Comparison of ENCODE assay signal across 15 cellular contexts in the genomic region with DNA sequence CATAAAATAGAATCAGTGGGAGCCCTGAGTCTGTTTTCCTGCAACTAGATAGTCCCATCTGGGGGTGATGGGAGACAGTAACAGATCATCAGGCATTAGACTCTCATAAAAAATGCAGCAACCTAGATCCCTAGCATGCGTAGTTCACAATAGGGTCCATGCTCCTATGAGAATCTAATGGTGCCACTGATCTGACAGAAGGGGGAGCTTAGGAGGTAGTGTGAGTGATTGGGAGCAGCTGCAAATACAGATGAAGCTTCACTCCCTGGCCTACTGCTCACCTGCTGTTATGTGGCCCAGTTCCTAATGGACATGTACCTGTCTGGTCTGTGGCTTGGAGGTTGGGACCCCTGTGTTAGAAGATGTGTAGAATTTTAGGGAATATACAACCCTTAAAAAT.
A peak's percentile ranks its signal among the peaks of the same experiment; 100 is the strongest.
DNase-seq lines count a peak whose midpoint lies in the region; ATAC-seq and TF ChIP-seq lines count a peak whose summit lies in the region.
"Had no signal": no experiment of that assay in that cellular context is flagged by ENCODE, and none has a peak within 500 bp of the region (broad histone marks: within the 10 kb centered on the region; RNA-seq: fewer than 3 reads in every experiment).

No MANE protein-coding gene starts in this region.

- no peak overlapping the region for H4K5ac ChIP-seq in mesendoderm (ENCODE audit: low read length)

- H2BK15ac ChIP-seq in mesendoderm (replicated peaks; ENCODE audit: low read depth): no peak overlapping the region

- H3K27ac Mint-ChIP-seq in endothelial cell (ENCODE audit: unreplicated experiment): no peak overlapping the region
- H3K27ac Mint-ChIP-seq in activated naive CD4-positive, alpha-beta T cell treated with anti-CD3 and anti-CD28 coated beads, Interleukin-2, amount 50 U/mL, for 72 hours: no peak overlapping the region
- H3K27ac Mint-ChIP-seq: activated CD4-positive, alpha-beta memory T cell treated with anti-CD3 and anti-CD28 coated beads for 36 hours; activated naive CD4-positive, alpha-beta T cell treated with anti-CD3 and anti-CD28 coated beads, Interleukin-2, amount 50 U/mL, for 24 hours; HFFc6 had no signal

- no peak overlapping the region for H4K8ac ChIP-seq in mesendoderm (ENCODE audit: low read depth, low read length)

- H3K4me2 ChIP-seq in mesendoderm (ENCODE audit: low read length): no peak overlapping the region

- H3K4me3 Mint-ChIP-seq in endothelial cell (ENCODE audit: unreplicated experiment): no peak overlapping the region
- H3K4me3 Mint-ChIP-seq: activated CD4-positive, alpha-beta memory T cell treated with anti-CD3 and anti-CD28 coated beads for 36 hours; activated naive CD4-positive, alpha-beta T cell treated with anti-CD3 and anti-CD28 coated beads, Interleukin-2, amount 50 U/mL, for 24 hours; HFFc6 had no signal

- H3K9me3 ChIP-seq in WERI-Rb-1 (ENCODE audit: severe bottlenecking): no peaks in the 10 kb centered on the region
- H3K9me3 ChIP-seq in MG63: no peaks in the 10 kb centered on the region; the same call in 1 of the 2 replicates
- H3K9me3 ChIP-seq: vagina had no signal

- H3K79me2 ChIP-seq in mesendoderm (ENCODE audit: control insufficient read depth, insufficient read depth, low read length): no peaks in the 10 kb centered on the region

- peaks cover 3% of the 10 kb centered on the region for H3K27me3 Mint-ChIP-seq in endothelial cell (ENCODE audit: unreplicated experiment)
- H3K27me3 Mint-ChIP-seq: activated CD4-positive, alpha-beta memory T cell treated with anti-CD3 and anti-CD28 coated beads for 36 hours; activated naive CD4-positive, alpha-beta T cell treated with anti-CD3 and anti-CD28 coated beads, Interleukin-2, amount 50 U/mL, for 24 hours had no signal

- ATAC-seq in activated naive CD4-positive, alpha-beta T cell treated with anti-CD3 and anti-CD28 coated beads, Interleukin-2, amount 50 U/mL, for 72 hours: no peak

- H3K4me1 ChIP-seq in mesendoderm (ENCODE audit: control insufficient read depth, low read depth, low read length): no peaks in the 10 kb centered on the region
- H3K4me1 ChIP-seq: SJSA1, vagina had no signal

- no peak overlapping the region for H3K27ac ChIP-seq in WERI-Rb-1
- H3K27ac ChIP-seq in mesendoderm (ENCODE audit: low read depth, low read length): no peak overlapping the region
- H3K27ac ChIP-seq: SJSA1, vagina had no signal

- H3K27me3 ChIP-seq in WERI-Rb-1 (ENCODE audit: insufficient read depth, low read depth, severe bottlenecking): no peaks in the 10 kb centered on the region
- no peaks in the 10 kb centered on the region for H3K27me3 ChIP-seq in mesendoderm (ENCODE audit: insufficient read depth, low read length, poor library complexity)
- H3K27me3 ChIP-seq in MG63: no peaks in the 10 kb centered on the region
- H3K27me3 ChIP-seq: SJSA1, vagina had no signal

- peak; percentile 50; the same call in 1 of the 2 replicates for TF ChIP-seq CTCF in WERI-Rb-1 (IDR thresholded peaks at IDR 0.05; ENCODE audit: low read depth, low read length)
- no peak for TF ChIP-seq CTCF in endothelial cell (IDR thresholded peaks at IDR 0.05; ENCODE audit: unreplicated experiment)

- no peaks in the 10 kb centered on the region for H3K36me3 Mint-ChIP-seq in endothelial cell (ENCODE audit: low read depth, unreplicated experiment)
- peaks cover 0 to 4% of the 10 kb centered on the region in 2 donors for H3K36me3 Mint-ChIP-seq in activated naive CD4-positive, alpha-beta T cell treated with anti-CD3 and anti-CD28 coated beads, Interleukin-2, amount 50 U/mL, for 72 hours
- H3K36me3 Mint-ChIP-seq: activated CD4-positive, alpha-beta memory T cell treated with anti-CD3 and anti-CD28 coated beads for 36 hours; activated naive CD4-positive, alpha-beta T cell treated with anti-CD3 and anti-CD28 coated beads, Interleukin-2, amount 50 U/mL, for 24 hours had no signal

- no peak overlapping the region for H3K18ac ChIP-seq in mesendoderm (ENCODE audit: low read length)

- H2AK5ac ChIP-seq in mesendoderm (ENCODE audit: low read length): no peak overlapping the region

- no peak overlapping the region for H2BK120ac ChIP-seq in mesendoderm (ENCODE audit: low read depth, low read length)

- DNase-seq in NCI-H2081 (lab: John Stamatoyannopoulos, UW): peak; percentile 9 to 50
- no peak for DNase-seq in NCI-H2081 treated with DMSO at 0.1 percent for 48 hours (lab: John Stamatoyannopoulos, UW)
- DNase-seq in Kasumi-1 (lab: John Stamatoyannopoulos, UW): peak; percentile 47 to 56
- DNase-seq in WERI-Rb-1: peak; percentile 18
- DNase-seq in mesendoderm: peak; percentile 72
- DNase-seq in endothelial cell (ENCODE audit: low spot score): no peak
- no peak for DNase-seq in activated naive CD4-positive, alpha-beta T cell treated with anti-CD3 and anti-CD28 coated beads, Interleukin-2, amount 50 U/mL, for 72 hours (ENCODE audit: low spot score in 2 of 2)
- no peak for DNase-seq in MG63
- DNase-seq: activated CD4-positive, alpha-beta memory T cell treated with anti-CD3 and anti-CD28 coated beads for 36 hours; GF-D8; HFFc6; NCI-H1417 treated with DMSO at 0.1 percent for 48 hours had no signal

- H3K36me3 ChIP-seq in WERI-Rb-1 (no peaks in the 10 kb centered on the region), mesendoderm (ENCODE audit: control insufficient read depth, insufficient read depth, low read length) (no peaks in the 10 kb centered on the region), MG63 (no peaks in the 10 kb centered on the region)
- H3K36me3 ChIP-seq: SJSA1, vagina had no signal

- no peak overlapping the region for H2BK5ac ChIP-seq in mesendoderm (ENCODE audit: low read length)

- H3K4ac ChIP-seq in mesendoderm (ENCODE audit: low read depth, low read length): no peak overlapping the region

- H3K23ac ChIP-seq in mesendoderm (ENCODE audit: low read length): no peak overlapping the region

- no peak overlapping the region for H3K4me3 ChIP-seq in WERI-Rb-1 (ENCODE audit: low read depth, low read length)
- no peak overlapping the region for H3K4me3 ChIP-seq in mesendoderm (ENCODE audit: low read length)
- H3K4me3 ChIP-seq in MG63: no peak overlapping the region
- H3K4me3 ChIP-seq: SJSA1, vagina had no signal

- H3K9me3 Mint-ChIP-seq in endothelial cell (ENCODE audit: unreplicated experiment): no peaks in the 10 kb centered on the region
- H3K9me3 Mint-ChIP-seq in activated naive CD4-positive, alpha-beta T cell treated with anti-CD3 and anti-CD28 coated beads, Interleukin-2, amount 50 U/mL, for 72 hours: peaks cover 0 to 3% of the 10 kb centered on the region in 2 donors
- H3K9me3 Mint-ChIP-seq: activated naive CD4-positive, alpha-beta T cell treated with anti-CD3 and anti-CD28 coated beads, Interleukin-2, amount 50 U/mL, for 24 hours had no signal

- no peak overlapping the region for H3K56ac ChIP-seq in mesendoderm (ENCODE audit: low read length)

- no peak overlapping the region for H3K9ac ChIP-seq in mesendoderm (ENCODE audit: low read length)

- H3K79me1 ChIP-seq in mesendoderm (ENCODE audit: low read length): no peaks in the 10 kb centered on the region

- no peaks in the 10 kb centered on the region for H3K4me1 Mint-ChIP-seq in endothelial cell (ENCODE audit: unreplicated experiment)
- H3K4me1 Mint-ChIP-seq: activated naive CD4-positive, alpha-beta T cell treated with anti-CD3 and anti-CD28 coated beads, Interleukin-2, amount 50 U/mL, for 24 hours had no signal

- WGBS in mesendoderm (ENCODE audit: extremely low coverage, insufficient coverage, low lambda C conversion rate): no CpG with 5 or more reads among the region's 1 CpG

Comparison
In these comparisons a context has a peak if more than half of its experiments do, and no peak if none do; other contexts are left out.
1. DNase-seq: peak in NCI-H2081 (2 of 2), Kasumi-1 (2 of 2), WERI-Rb-1 (single experiment) and mesendoderm (single experiment); none in NCI-H2081 treated with DMSO at 0.1 percent for 48 hours (single experiment), endothelial cell (single experiment), activated naive CD4-positive, alpha-beta T cell treated with anti-CD3 and anti-CD28 coated beads, Interleukin-2, amount 50 U/mL, for 72 hours (0 of 2) and MG63 (single experiment).